In genomic region chr15:92806763-92807162, GRCh38 we compare ENCODE assay signal across 20 cellular contexts.
A peak's percentile ranks its signal among the peaks of the same experiment; 100 is the strongest.
DNase-seq lines count a peak whose midpoint lies in the region; ATAC-seq and TF ChIP-seq lines count a peak whose summit lies in the region.
"Had no signal": no experiment of that assay in that cellular context is flagged by ENCODE, and none has a peak within 500 bp of the region (broad histone marks: within the 10 kb centered on the region; RNA-seq: fewer than 3 reads in every experiment).

No MANE protein-coding gene starts in this region.

- peaks cover 73% of the 10 kb centered on the region for H3K4me1 Mint-ChIP-seq in CD14-positive monocyte

- no peaks in the 10 kb centered on the region for H4K20me1 ChIP-seq in PC-3 (ENCODE audit: low read length)

- BruUV-seq in PC-3 (replicated peaks; lab: Mats Ljungman, UMichigan), result no TSS peak

- H2AFZ ChIP-seq in PC-3 (ENCODE audit: low read length), result no peak overlapping the region
- H2AFZ ChIP-seq: GM23338 had no signal

- peaks cover 24% of the 10 kb centered on the region; the same call in 1 of the 2 replicates for H3K79me2 ChIP-seq in PC-3 (ENCODE audit: low read length)

- CTCF ChIA-PET in PC-3 (lab: Charles Lee), result no interaction called here

- 35% methylated on average over 15 of the region's 17 CpGs for WGBS in right lobe of liver (ENCODE audit: insufficient coverage, low coverage, low lambda C conversion rate, missing lambda C conversion rate)
- 81 to 92% (median 84%) methylated on average over 8 to 17 of the region's 17 CpGs for WGBS in stomach, 5 donors
- WGBS in lower leg skin, 2 donors, result 83 to 87% methylated on average over 17 of the region's 17 CpGs

- DNase-seq in CD14-positive monocyte (ENCODE audit: low spot score), result no peak
- DNase-seq in PC-3, result no peak
- peak; percentile 82 to 91 (median 88) for DNase-seq in right lobe of liver
- DNase-seq in stomach, result no peak
- DNase-seq in epidermal melanocyte (ENCODE audit: insufficient read length, low spot score), result no peak
- no peak for DNase-seq in lower leg skin (ENCODE audit: low spot score in 2 of 2)
- DNase-seq in NCI-H69 (lab: John Stamatoyannopoulos, UW), result no peak
- DNase-seq: activated naive CD4-positive, alpha-beta T cell; endodermal cell; hippocampal formation; kidney glomerular epithelial cell; NCI-H187; NCI-H226; NK-92 treated with Interleukin-12 subunit alpha and Interleukin-12 subunit beta, amount 100 ng/mL, for 24 hours; SW 1271 had no signal

- no peak for TF ChIP-seq EP300 in stomach (IDR thresholded peaks at IDR 0.05)

- H3K27me3 ChIP-seq in PC-3 (ENCODE audit: low read length) (no peaks in the 10 kb centered on the region), right lobe of liver (no peaks in the 10 kb centered on the region), stomach (no peaks in the 10 kb centered on the region)
- H3K27me3 ChIP-seq: pancreas had no signal

- H3K4me3 ChIP-seq in PC-3 (ENCODE audit: low read length) (no peak overlapping the region), right lobe of liver (no peak overlapping the region), stomach (no peak overlapping the region), lower leg skin (ENCODE audit: low read depth, poor library complexity, severe bottlenecking) (no peak overlapping the region)
- H3K4me3 ChIP-seq: GM23338, pancreas, smooth muscle cell, thoracic aorta had no signal

- H3K27ac ChIP-seq in PC-3 (ENCODE audit: low read length) (peak overlapping the region; percentile 91; the same call in 1 of the 2 replicates), right lobe of liver (peak overlapping the region; percentile 99 to 100 (median 100)), stomach (peak overlapping the region in 3 of 5 donors; percentile 93 to 99 (median 96))

- no peaks in the 10 kb centered on the region for H3F3A ChIP-seq in PC-3 (ENCODE audit: low read length, unreplicated experiment)

- H3K27ac Mint-ChIP-seq in CD14-positive monocyte, result peak overlapping the region; percentile 98 to 100 (median 99)
- H3K27ac Mint-ChIP-seq: GM23338 had no signal

- no peak overlapping the region for H3K4me2 ChIP-seq in PC-3 (ENCODE audit: low read length)
- H3K4me2 ChIP-seq: GM23338, smooth muscle cell had no signal

- TF ChIP-seq CTCF in CD14-positive monocyte (IDR thresholded peaks at IDR 0.05), result no peak
- TF ChIP-seq CTCF in PC-3 (conservative IDR thresholded peaks at IDR 0.05; ENCODE audit: low read depth, low read length), result no peak
- no peak for TF ChIP-seq CTCF in right lobe of liver (IDR thresholded peaks at IDR 0.05)
- no peak for TF ChIP-seq CTCF in stomach (IDR thresholded peaks at IDR 0.05)
- no peak for TF ChIP-seq CTCF in lower leg skin (IDR thresholded peaks at IDR 0.05)

- no peak for ATAC-seq in PC-3
- no peak for ATAC-seq in right lobe of liver
- ATAC-seq: GM23338, pancreas had no signal

- H3K9me3 ChIP-seq in PC-3 (ENCODE audit: low read length) (no peaks in the 10 kb centered on the region), right lobe of liver (no peaks in the 10 kb centered on the region), stomach (no peaks in the 10 kb centered on the region)
- H3K9me3 ChIP-seq: pancreas, thoracic aorta had no signal

- POLR2A ChIA-PET in PC-3 (lab: Charles Lee; ENCODE audit: unreplicated experiment), result no interaction called here

- H3K9me3 Mint-ChIP-seq in CD14-positive monocyte, result no peaks in the 10 kb centered on the region
- H3K9me3 Mint-ChIP-seq: endodermal cell, GM23338, IgD-negative memory B cell had no signal

- H3K36me3 Mint-ChIP-seq in CD14-positive monocyte, result peaks cover 0 to 2% of the 10 kb centered on the region in 2 donors

- H3K9me2 ChIP-seq in PC-3 (replicated peaks; ENCODE audit: low read length), result no peaks in the 10 kb centered on the region

- intact Hi-C loops in CD14-positive monocyte (cut with micrococcal nuclease), result loop anchor here (5.0 kb wide), 2 partner anchors 76 to 96 kb away; partner anchors contain the start of gene CHD2 (in 1 of the 2)
- intact Hi-C loops in PC-3 (cut with micrococcal nuclease), result no loop called here
- intact Hi-C loops in right lobe of liver (cut with DNase I), result loop anchor here in 1 of 2 donors (5.0 kb wide), 1 partner anchor 96 kb away; the partner anchor contains the start of gene CHD2
- intact Hi-C loops in stomach (cut with DNase I; ENCODE audit: low total_unique reads), result loop anchor here (10.0 kb wide), 1 partner anchor 118 kb away; no protein-coding TSS in a partner anchor
- intact Hi-C loops in lower leg skin (cut with DNase I; ENCODE audit: low total_unique reads), result loop anchor here (5.0 kb wide), 1 partner anchor 101 kb away; no protein-coding TSS in a partner anchor

- no peak overlapping the region for H3K9ac ChIP-seq in PC-3 (ENCODE audit: low read length)

- no peak for TF ChIP-seq POLR2A in right lobe of liver (IDR thresholded peaks at IDR 0.05)
- no peak for TF ChIP-seq POLR2A in stomach (IDR thresholded peaks at IDR 0.05)
- no peak for TF ChIP-seq POLR2A in lower leg skin (IDR thresholded peaks at IDR 0.05)

- no peaks in the 10 kb centered on the region for H3K36me3 ChIP-seq in PC-3 (ENCODE audit: low read depth, low read length)
- H3K36me3 ChIP-seq in right lobe of liver, result no peaks in the 10 kb centered on the region
- no peaks in the 10 kb centered on the region for H3K36me3 ChIP-seq in stomach
- H3K36me3 ChIP-seq: pancreas, thoracic aorta had no signal

- no peak overlapping the region for H3K4me3 Mint-ChIP-seq in CD14-positive monocyte
- H3K4me3 Mint-ChIP-seq: endodermal cell, GM23338 had no signal

- H3K27me3 Mint-ChIP-seq in CD14-positive monocyte (ENCODE audit: low read depth in 3 of 3), result no peaks in the 10 kb centered on the region
- H3K27me3 Mint-ChIP-seq: IgD-negative memory B cell had no signal

- H3K4me1 ChIP-seq in PC-3 (ENCODE audit: insufficient read depth, low read length), result peaks cover 66% of the 10 kb centered on the region
- H3K4me1 ChIP-seq in right lobe of liver, result peaks cover 0 to 37% (median 14%) of the 10 kb centered on the region in 4 donors
- peaks cover 30 to 74% (median 47%) of the 10 kb centered on the region in 4 donors for H3K4me1 ChIP-seq in stomach

Comparison
In these comparisons a context has a peak if more than half of its experiments do, and no peak if none do; other contexts are left out.
1. DNase-seq: peak in right lobe of liver (3 of 3); none in CD14-positive monocyte (single experiment), PC-3 (single experiment), stomach (single experiment), epidermal melanocyte (single experiment), lower leg skin (0 of 2) and NCI-H69 (single experiment).
2. Peak in every context shown above with its lines, with median percentiles within 50 percentile points of each other: H3K27ac ChIP-seq.